Comparison of ENCODE assay signal across 9 cellular contexts in genomic region chr11:62338218-62338617, GRCh38. TPM values are rescaled to one million over a fixed set of nuclear protein-coding genes. Genes with fewer than 3 reads are reported as not detected.
A peak's percentile ranks its signal among the peaks of the same experiment; 100 is the strongest.
DNase-seq lines count a peak whose midpoint lies in the region; ATAC-seq and TF ChIP-seq lines count a peak whose summit lies in the region.
"Had no signal": no experiment of that assay in that cellular context is flagged by ENCODE, and none has a peak within 500 bp of the region (broad histone marks: within the 10 kb centered on the region; RNA-seq: fewer than 3 reads in every experiment).

No MANE protein-coding gene starts in this region.

- intact Hi-C loops in dorsolateral prefrontal cortex (cut with DNase I) = loop anchor here in 1 of 2 donors (10.0 kb wide), 1 partner anchor 443 kb away; the partner anchor contains the start of gene FADS3

- H3K27me3 ChIP-seq in BLaER1 treated with 17β-estradiol and CSF1 and Interleukin-3, amounts not matched to agents 10 nM and 100 nM = peaks cover 53 to 62% (median 58%) of the 10 kb centered on the region in 11 experiments
- no peaks in the 10 kb centered on the region for H3K27me3 ChIP-seq in Loucy (ENCODE audit: insufficient read depth, low read length, poor library complexity, severe bottlenecking)
- H3K27me3 ChIP-seq in dorsolateral prefrontal cortex = no peaks in the 10 kb centered on the region
- no peaks in the 10 kb centered on the region for H3K27me3 ChIP-seq in Karpas-422 (ENCODE audit: low read length)

- H3K27ac Mint-ChIP-seq in nephron = peak overlapping the region in 1 of 3 experiments; percentile 18

- no peaks in the 10 kb centered on the region for H4K20me1 ChIP-seq in BLaER1 treated with 17β-estradiol and CSF1 and Interleukin-3, amounts not matched to agents 10 nM and 100 nM
- no peaks in the 10 kb centered on the region for H4K20me1 ChIP-seq in Loucy (ENCODE audit: insufficient read depth, low read length, poor library complexity, severe bottlenecking)
- no peaks in the 10 kb centered on the region for H4K20me1 ChIP-seq in Karpas-422 (ENCODE audit: insufficient read depth, low read depth, low read length)

- H3K27ac ChIP-seq in BLaER1 treated with 17β-estradiol and CSF1 and Interleukin-3, amounts not matched to agents 10 nM and 100 nM = no peak overlapping the region
- H3K27ac ChIP-seq in dorsolateral prefrontal cortex = peak overlapping the region in 58 of 59 donors; percentile 20 to 95 (median 88)
- H3K27ac ChIP-seq in Karpas-422 (ENCODE audit: low read length) = no peak overlapping the region

- H3K9ac ChIP-seq in BLaER1 treated with 17β-estradiol and CSF1 and Interleukin-3, amounts not matched to agents 10 nM and 100 nM = peak overlapping the region in 7 of 11 experiments; percentile 67 to 75 (median 72); a peak in 12 of 22 replicates
- H3K9ac ChIP-seq in Loucy (ENCODE audit: low read depth, low read length, poor library complexity, severe bottlenecking) = peak overlapping the region; percentile 66
- no peak overlapping the region for H3K9ac ChIP-seq in Karpas-422 (ENCODE audit: low read length)

- H3K4me1 Mint-ChIP-seq in nephron = peaks cover 13% of the 10 kb centered on the region

- peak overlapping the region; percentile 94 for H2AFZ ChIP-seq in Loucy (ENCODE audit: low read length)
- H2AFZ ChIP-seq in Karpas-422 (ENCODE audit: low read length) = no peak overlapping the region

- H3K36me3 ChIP-seq in BLaER1 treated with 17β-estradiol and CSF1 and Interleukin-3, amounts not matched to agents 10 nM and 100 nM = no peaks in the 10 kb centered on the region
- no peaks in the 10 kb centered on the region for H3K36me3 ChIP-seq in Loucy (ENCODE audit: insufficient read depth, low read length)
- no peaks in the 10 kb centered on the region for H3K36me3 ChIP-seq in Karpas-422 (ENCODE audit: insufficient read depth, low read length)

- peaks cover 12 to 65% (median 26%) of the 10 kb centered on the region in 10 experiments for H3K4me1 ChIP-seq in BLaER1 treated with 17β-estradiol and CSF1 and Interleukin-3, amounts not matched to agents 10 nM and 100 nM
- H3K4me1 ChIP-seq in Loucy (ENCODE audit: insufficient read depth, low read length, poor library complexity, severe bottlenecking) (no peaks in the 10 kb centered on the region), Karpas-422 (ENCODE audit: low read length) (no peaks in the 10 kb centered on the region)

- peak overlapping the region; percentile 77 to 94 (median 84) for H3K4me2 ChIP-seq in BLaER1 treated with 17β-estradiol and CSF1 and Interleukin-3, amounts not matched to agents 10 nM and 100 nM
- peak overlapping the region; percentile 45 for H3K4me2 ChIP-seq in Loucy (ENCODE audit: low read depth, low read length, poor library complexity, severe bottlenecking)
- no peak overlapping the region for H3K4me2 ChIP-seq in Karpas-422 (ENCODE audit: low read depth, low read length, poor library complexity, severe bottlenecking)

- H3K36me3 Mint-ChIP-seq in nephron (ENCODE audit: low read depth) = no peaks in the 10 kb centered on the region

- no peaks in the 10 kb centered on the region for H3K9me3 Mint-ChIP-seq in nephron

- DNase-seq in dorsolateral prefrontal cortex (no peak), Karpas-422 (no peak), HK-2 (ENCODE audit: unreplicated experiment) (no peak)

- H3K9me2 ChIP-seq in Loucy (replicated peaks; ENCODE audit: low read depth, low read length) (no peaks in the 10 kb centered on the region), Karpas-422 (replicated peaks; ENCODE audit: insufficient read depth, low read length) (no peaks in the 10 kb centered on the region)

- no peak for ATAC-seq in GM21737 (IDR thresholded peaks at IDR 0.05; ENCODE audit: unreplicated experiment)
- ATAC-seq in HG02885 (IDR thresholded peaks at IDR 0.05; ENCODE audit: poor library complexity, unreplicated experiment) = no peak

- peak overlapping the region; percentile 89 to 90 (median 90) for H3K4me3 Mint-ChIP-seq in nephron

- no peaks in the 10 kb centered on the region for H3K79me2 ChIP-seq in Loucy (ENCODE audit: insufficient read depth, low read length)
- no peaks in the 10 kb centered on the region for H3K79me2 ChIP-seq in Karpas-422 (ENCODE audit: low read length)

- TF ChIP-seq CTCF in Loucy (conservative IDR thresholded peaks at IDR 0.05; ENCODE audit: low read length) (no peak), dorsolateral prefrontal cortex (IDR thresholded peaks at IDR 0.05 in 54 of 56, conservative IDR thresholded peaks at IDR 0.05 in 2 of 56; ENCODE audit: low read depth in 1 of 56, partially characterized antibody in 56 of 56) (no peak), nephron (IDR thresholded peaks at IDR 0.05; ENCODE audit: unreplicated experiment in 3 of 3) (no peak)

- peaks cover 55% of the 10 kb centered on the region for H3K27me3 Mint-ChIP-seq in nephron (ENCODE audit: low read depth)

- peaks cover 0 to 21% (median 6%) of the 10 kb centered on the region in 11 experiments; a peak in 10 of 22 replicates for H3K9me3 ChIP-seq in BLaER1 treated with 17β-estradiol and CSF1 and Interleukin-3, amounts not matched to agents 10 nM and 100 nM (replicated peaks in 1 of 11)
- H3K9me3 ChIP-seq in Loucy (ENCODE audit: insufficient read depth, low read depth, low read length) (no peaks in the 10 kb centered on the region), Karpas-422 (ENCODE audit: low read length) (no peaks in the 10 kb centered on the region)

- peak overlapping the region; percentile 58 to 74 (median 66); a peak in 19 of 20 replicates for H3K4me3 ChIP-seq in BLaER1 treated with 17β-estradiol and CSF1 and Interleukin-3, amounts not matched to agents 10 nM and 100 nM
- H3K4me3 ChIP-seq in Loucy (ENCODE audit: low read length, poor library complexity, severe bottlenecking) (peak overlapping the region; percentile 75), dorsolateral prefrontal cortex (peak overlapping the region; percentile 63 to 97 (median 86)), Karpas-422 (ENCODE audit: low read length) (no peak overlapping the region)

- no peaks in the 10 kb centered on the region for H3F3A ChIP-seq in Loucy (ENCODE audit: low read depth)

RNA-seq across cellular contexts. Expression of gene ASRGL1, which starts 1.0 kb away (rescaled TPM):
- 100 to 1,000 TPM in 11 of 120 experiments, 10 to 100 TPM in 109; 53.3 to 207 (median 76.0) TPM for total RNA-seq in dorsolateral prefrontal cortex
- total RNA-seq in Karpas-422 (2014; rRNA removed; shearing (Covaris generic); ENCODE audit: low replicate concordance) = not detected in 2 replicates

RNA-seq across cellular contexts. Expression of gene SCGB1D4, which starts 39.3 kb away (rescaled TPM):
- total RNA-seq in dorsolateral prefrontal cortex = not detected
- total RNA-seq in Karpas-422 (2014; rRNA removed; shearing (Covaris generic); ENCODE audit: low replicate concordance) = not detected in 2 replicates
- total RNA-seq: mucosa of gallbladder had no signal

Comparison
In these comparisons a context has a peak if more than half of its experiments do, and no peak if none do; other contexts are left out.
1. H3K27ac ChIP-seq: peak in dorsolateral prefrontal cortex (58 of 59); none in BLaER1 treated with 17β-estradiol and CSF1 and Interleukin-3, amounts not matched to agents 10 nM and 100 nM (0 of 11) and Karpas-422 (single experiment).
2. RNA of gene ASRGL1, which starts 1.0 kb away (total RNA-seq): 53.3 to 207 TPM in dorsolateral prefrontal cortex; not detected in Karpas-422; every median in the first group is over 10 times any median in the second.